In genomic region chr7:47405921-47406765, GRCh38 we compare ENCODE assay signal across 1 cellular context.
TF ChIP-seq lines count a peak whose summit lies in the region.

No MANE protein-coding gene starts in this region.

TF ChIP-seq in HepG2, 621 proteins besides CTCF, POLR2A, EP300 and RAD21 (continued from another document and continues in another):
- peak; percentile 65; the same call in 1 of the 2 replicates for TF ChIP-seq ZBTB33 (CRISPR knock-in tag; IDR thresholded peaks at IDR 0.05)
- no peak for TF ChIP-seq CEBPZ (IDR thresholded peaks at IDR 0.05; ENCODE audit: low read length)
- TF ChIP-seq ZBTB44 (CRISPR knock-in tag; IDR thresholded peaks at IDR 0.05), result no peak
- TF ChIP-seq ZSCAN31 (CRISPR knock-in tag; IDR thresholded peaks at IDR 0.05; ENCODE audit: low read depth), result 0 out of 2 replicates have a peak, but pooled peaks have one; percentile 32
- TF ChIP-seq NFE2L1 (CRISPR knock-in tag; IDR thresholded peaks at IDR 0.05; ENCODE audit: borderline replicate concordance), result no peak
- no peak for TF ChIP-seq SIX4 (CRISPR knock-in tag; IDR thresholded peaks at IDR 0.05)
- no peak; the same call in 1 of the 2 replicates for TF ChIP-seq HMG20A (CRISPR knock-in tag; IDR thresholded peaks at IDR 0.05; ENCODE audit: borderline replicate concordance)
- TF ChIP-seq ZFP90 (CRISPR knock-in tag; IDR thresholded peaks at IDR 0.05; ENCODE audit: borderline replicate concordance), result no peak
- TF ChIP-seq ARID3A (IDR thresholded peaks at IDR 0.05; ENCODE audit: low read depth, low read length), result no peak
- no peak for TF ChIP-seq RARG (CRISPR knock-in tag; IDR thresholded peaks at IDR 0.05; ENCODE audit: low read depth)
- TF ChIP-seq GPBP1L1 (CRISPR knock-in tag; IDR thresholded peaks at IDR 0.05), result no peak
- no peak for TF ChIP-seq GABPA (IDR thresholded peaks at IDR 0.05; ENCODE audit: low read depth, low read length)
- TF ChIP-seq GABPA (CRISPR knock-in tag; IDR thresholded peaks at IDR 0.05; ENCODE audit: low read depth), result no peak
- no peak for TF ChIP-seq DBP (CRISPR knock-in tag; IDR thresholded peaks at IDR 0.05; ENCODE audit: not compliant biosample characterization)
- TF ChIP-seq GPN1 (CRISPR knock-in tag; IDR thresholded peaks at IDR 0.05; ENCODE audit: borderline replicate concordance), result no peak
- no peak for TF ChIP-seq ZNF740 (CRISPR knock-in tag; IDR thresholded peaks at IDR 0.05)
- TF ChIP-seq ZNF17 (CRISPR knock-in tag; IDR thresholded peaks at IDR 0.05), result no peak
- no peak for TF ChIP-seq ZSCAN29 (CRISPR knock-in tag; conservative IDR thresholded peaks at IDR 0.05)
- TF ChIP-seq SAP130 (CRISPR knock-in tag; IDR thresholded peaks at IDR 0.05; ENCODE audit: low read depth), result 0 out of 2 replicates have a peak, but pooled peaks have one; percentile 11
- TF ChIP-seq ZNF564 (CRISPR knock-in tag; IDR thresholded peaks at IDR 0.05), result no peak
- no peak for TF ChIP-seq ZFP37 (CRISPR knock-in tag; IDR thresholded peaks at IDR 0.05; ENCODE audit: borderline replicate concordance)
- no peak for TF ChIP-seq MAZ (IDR thresholded peaks at IDR 0.05; ENCODE audit: borderline replicate concordance, low read depth, low read length)
- TF ChIP-seq MAZ (CRISPR knock-in tag; IDR thresholded peaks at IDR 0.05; ENCODE audit: low read depth), result no peak
- TF ChIP-seq ZNF605 (CRISPR knock-in tag; IDR thresholded peaks at IDR 0.05), result no peak
- TF ChIP-seq ZNF850 (CRISPR knock-in tag; conservative IDR thresholded peaks at IDR 0.05), result no peak
- no peak for TF ChIP-seq NPAS2 (CRISPR knock-in tag; IDR thresholded peaks at IDR 0.05; ENCODE audit: borderline replicate concordance)
- no peak for TF ChIP-seq ZNF224 (CRISPR knock-in tag; IDR thresholded peaks at IDR 0.05)
- no peak for TF ChIP-seq DPF2 (CRISPR knock-in tag; IDR thresholded peaks at IDR 0.05; ENCODE audit: borderline replicate concordance, low read depth)
- TF ChIP-seq ZNF570 (CRISPR knock-in tag; IDR thresholded peaks at IDR 0.05; ENCODE audit: borderline replicate concordance), result no peak
- TF ChIP-seq ZNF331 (CRISPR knock-in tag; IDR thresholded peaks at IDR 0.05), result no peak
- TF ChIP-seq ZNF770 (CRISPR knock-in tag; IDR thresholded peaks at IDR 0.05), result no peak
- no peak for TF ChIP-seq ZNF615 (CRISPR knock-in tag; IDR thresholded peaks at IDR 0.05; ENCODE audit: borderline replicate concordance)
- no peak for TF ChIP-seq ELF3 (CRISPR knock-in tag; IDR thresholded peaks at IDR 0.05)
- TF ChIP-seq SATB2 (CRISPR knock-in tag; IDR thresholded peaks at IDR 0.05), result no peak
- peak; percentile 32; the same call in 1 of the 2 replicates for TF ChIP-seq PAXIP1 (CRISPR knock-in tag; conservative IDR thresholded peaks at IDR 0.05)
- no peak for TF ChIP-seq NR3C1 (CRISPR knock-in tag; IDR thresholded peaks at IDR 0.05)
- TF ChIP-seq HMGXB4 (CRISPR knock-in tag; IDR thresholded peaks at IDR 0.05; ENCODE audit: borderline replicate concordance in 1 of 2, low read depth in 1 of 2), result no peak
- no peak for TF ChIP-seq ZNF180 (CRISPR knock-in tag; IDR thresholded peaks at IDR 0.05; ENCODE audit: borderline replicate concordance, low read depth)
- no peak for TF ChIP-seq MED13 (CRISPR knock-in tag; IDR thresholded peaks at IDR 0.05)
- TF ChIP-seq TBX2 (CRISPR knock-in tag; IDR thresholded peaks at IDR 0.05; ENCODE audit: borderline replicate concordance), result peak; percentile 29; the same call in 1 of the 2 replicates
- peak; percentile 22 for TF ChIP-seq XRCC5 (optimal IDR thresholded peaks at IDR 0.05; ENCODE audit: low read length)
- TF ChIP-seq RFXANK (CRISPR knock-in tag; IDR thresholded peaks at IDR 0.05), result no peak
- no peak for TF ChIP-seq KLF11 (CRISPR knock-in tag; IDR thresholded peaks at IDR 0.05)
- no peak for TF ChIP-seq SOX13 (IDR thresholded peaks at IDR 0.05)
- TF ChIP-seq SOX13 (CRISPR knock-in tag; conservative IDR thresholded peaks at IDR 0.05 in 1 of 2, IDR thresholded peaks at IDR 0.05 in 1 of 2), result peak in 1 of 2 experiments; percentile 25; a peak in 1 of 4 replicates
